8 cellular contexts compared by ENCODE assay signal in the genomic region with DNA sequence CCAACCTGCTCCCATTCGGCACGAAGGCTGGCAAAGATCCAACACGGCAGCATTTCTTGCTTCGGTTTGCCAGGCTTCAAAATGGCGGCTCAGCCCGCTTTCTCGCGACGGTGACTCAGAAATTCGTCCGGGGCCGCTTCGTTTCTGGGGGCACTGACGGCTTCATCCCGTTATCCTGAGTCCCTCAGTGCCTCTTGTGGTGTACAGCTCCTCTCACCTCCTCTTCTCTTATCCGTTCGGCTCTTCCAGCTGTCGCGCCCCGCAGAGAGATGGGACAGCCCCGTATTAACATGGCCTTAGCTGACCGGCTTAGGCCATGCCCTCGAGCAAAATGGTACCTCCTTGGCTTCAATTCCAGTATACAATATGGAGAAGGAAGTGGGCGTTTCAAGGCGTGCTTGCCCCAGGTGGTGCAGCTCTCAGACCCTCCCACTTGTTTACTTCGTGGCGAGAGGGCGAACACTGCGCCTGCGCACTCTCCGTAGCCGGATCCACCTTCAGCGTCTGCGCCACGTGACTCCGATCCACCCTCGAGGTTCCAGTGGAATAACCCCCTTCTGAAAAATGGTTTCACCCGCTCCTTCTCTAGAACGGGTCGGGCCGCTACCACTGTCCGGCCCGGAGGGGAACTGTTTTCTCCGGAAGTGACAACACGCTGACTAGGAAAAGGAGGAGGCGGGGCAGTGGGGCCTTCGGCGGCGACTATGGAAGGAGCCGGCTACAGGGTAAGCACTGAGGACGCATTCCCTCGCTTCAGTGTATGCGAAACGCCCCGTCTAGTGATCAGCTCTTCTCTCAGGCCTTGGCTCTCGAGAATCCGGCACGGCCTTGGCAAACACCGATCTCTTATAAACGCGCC. TPM values are rescaled to one million over a fixed set of nuclear protein-coding genes. Genes with fewer than 3 reads are reported as not detected.
DNase-seq lines count a peak whose midpoint lies in the region; ATAC-seq and TF ChIP-seq lines count a peak whose summit lies in the region.

Gene AKT1S1, minus strand, starts transcription at position 336 of the 859 bp plus-strand sequence. CDS start 4,060 bp downstream, outside the sequence.
Gene TBC1D17, plus strand, starts transcription at position 683 of the 859 bp plus-strand sequence. Its CDS starts 22 bp downstream, at position 705.

- peaks cover 6% of the 10 kb centered on the region for H3F3A ChIP-seq in neural progenitor cell (ENCODE audit: low read depth)

- H3K36me3 ChIP-seq in SJSA1: peaks cover 31% of the 10 kb centered on the region
- H3K36me3 ChIP-seq in neural progenitor cell: no peaks in the 10 kb centered on the region

- DNase-seq in GM03348 (ENCODE audit: low spot score) (peak; percentile 97), HEK293T (ENCODE audit: extremely low spot score) (peak; percentile 90), MV-4-11 (lab: John Stamatoyannopoulos, UW) (peak; percentile 100), SJSA1 (ENCODE audit: low read depth in 1 of 2, low spot score in 2 of 2) (peak; percentile 99 to 100), foreskin keratinocyte (peak; percentile 99 to 100), neural progenitor cell (ENCODE audit: low spot score) (peak; percentile 100), stromal cell of bone marrow (ENCODE audit: low read depth) (peak; percentile 99)
- peak; percentile 87 to 97 (median 96) for DNase-seq in activated naive CD4-positive, alpha-beta T cell (lab: John Stamatoyannopoulos, UW)

- POLR2A ChIA-PET in HEK293T (lab: Yijun Ruan, JAX): interaction anchor here (0.8 to 3.5 kb wide), 14 partner anchors 9 to 201 kb away, joined by 3 to 26 read pairs (median 6); partner anchors contain the start of genes ATF5, FUZ, NUP62 and PTOV1

- H3K4me3 ChIP-seq in SJSA1 (peak within 1 kb of the TSS; percentile 83), neural progenitor cell (peak within 1 kb of the TSS; percentile 88)

- TF ChIP-seq CTCF in foreskin keratinocyte (conservative IDR thresholded peaks at IDR 0.05): no peak
- no peak for TF ChIP-seq CTCF in neural progenitor cell (IDR thresholded peaks at IDR 0.05)

- H3K79me2 ChIP-seq in neural progenitor cell (ENCODE audit: low read depth): peaks cover 30% of the 10 kb centered on the region

- H3K4me2 ChIP-seq in neural progenitor cell: peak within 1 kb of the TSS; percentile 83

- H3K9me3 Mint-ChIP-seq in neural progenitor cell: no peaks in the 10 kb centered on the region

- peak within 1 kb of the TSS; percentile 83 for H2AFZ ChIP-seq in neural progenitor cell (replicated peaks)

- peaks cover 18% of the 10 kb centered on the region for H4K20me1 ChIP-seq in neural progenitor cell (ENCODE audit: low read depth)

- peaks cover 20% of the 10 kb centered on the region for H3K4me1 Mint-ChIP-seq in neural progenitor cell

- no peak within 1 kb of the TSS for H3K4me3 Mint-ChIP-seq in neural progenitor cell

- CTCF ChIA-PET in HEK293T (lab: Yijun Ruan, JAX): no interaction called here

- H3K27me3 ChIP-seq in SJSA1 (replicated peaks) (no peaks in the 10 kb centered on the region), foreskin keratinocyte (no peaks in the 10 kb centered on the region), neural progenitor cell (no peaks in the 10 kb centered on the region)

- H3K4me1 ChIP-seq in SJSA1 (replicated peaks) (peaks cover 15% of the 10 kb centered on the region), foreskin keratinocyte (peaks cover 6% of the 10 kb centered on the region), neural progenitor cell (peaks cover 10% of the 10 kb centered on the region)

- H3K27ac ChIP-seq in SJSA1: peak within 1 kb of the TSS; percentile 95
- peak within 1 kb of the TSS; percentile 94 for H3K27ac ChIP-seq in foreskin keratinocyte
- H3K27ac ChIP-seq in neural progenitor cell: peak within 1 kb of the TSS; percentile 91

- ATAC-seq in foreskin keratinocyte: peak; percentile 58

- peaks cover 14% of the 10 kb centered on the region for H3K36me3 Mint-ChIP-seq in neural progenitor cell

- H3K9ac ChIP-seq in neural progenitor cell: peak within 1 kb of the TSS; percentile 78

- H3K27ac Mint-ChIP-seq in neural progenitor cell: peak within 1 kb of the TSS; percentile 82

- peaks cover 2% of the 10 kb centered on the region for H3K27me3 Mint-ChIP-seq in neural progenitor cell (ENCODE audit: insufficient read depth, low read depth)

- H3K9me3 ChIP-seq in SJSA1 (replicated peaks): no peaks in the 10 kb centered on the region
- no peaks in the 10 kb centered on the region for H3K9me3 ChIP-seq in neural progenitor cell (ENCODE audit: low read depth)

TF ChIP-seq in HEK293T, 16 proteins besides CTCF, POLR2A, EP300 and RAD21:
- TF ChIP-seq NFRKB (IDR thresholded peaks at IDR 0.05) (no peak), CTBP1 (IDR thresholded peaks at IDR 0.05; ENCODE audit: borderline replicate concordance) (no peak), SP1 (IDR thresholded peaks at IDR 0.05) (no peak), HDGF (IDR thresholded peaks at IDR 0.05; ENCODE audit: borderline replicate concordance) (no peak), BHLHE40 (IDR thresholded peaks at IDR 0.05; ENCODE audit: borderline replicate concordance) (no peak; the same call in 1 of the 2 replicates), ELF4 (IDR thresholded peaks at IDR 0.05) (peak; percentile 45; the same call in 1 of the 2 replicates), FOXM1 (IDR thresholded peaks at IDR 0.05; ENCODE audit: borderline replicate concordance) (no peak), TARDBP (IDR thresholded peaks at IDR 0.05) (no peak), LEF1 (IDR thresholded peaks at IDR 0.05; ENCODE audit: borderline replicate concordance) (no peak), L3MBTL2 (conservative IDR thresholded peaks at IDR 0.05) (peak; percentile 24), FOXK2 (IDR thresholded peaks at IDR 0.05) (peak; percentile 100), SUZ12 (IDR thresholded peaks at IDR 0.05) (no peak), FOXA1 (IDR thresholded peaks at IDR 0.05) (no peak), ARNT (IDR thresholded peaks at IDR 0.05) (no peak)
- TF ChIP-seq, protein P1, sequence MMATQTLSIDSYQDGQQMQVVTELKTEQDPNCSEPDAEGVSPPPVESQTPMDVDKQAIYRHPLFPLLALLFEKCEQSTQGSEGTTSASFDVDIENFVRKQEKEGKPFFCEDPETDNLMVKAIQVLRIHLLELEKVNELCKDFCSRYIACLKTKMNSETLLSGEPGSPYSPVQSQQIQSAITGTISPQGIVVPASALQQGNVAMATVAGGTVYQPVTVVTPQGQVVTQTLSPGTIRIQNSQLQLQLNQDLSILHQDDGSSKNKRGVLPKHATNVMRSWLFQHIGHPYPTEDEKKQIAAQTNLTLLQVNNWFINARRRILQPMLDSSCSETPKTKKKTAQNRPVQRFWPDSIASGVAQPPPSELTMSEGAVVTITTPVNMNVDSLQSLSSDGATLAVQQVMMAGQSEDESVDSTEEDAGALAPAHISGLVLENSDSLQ (IDR thresholded peaks at IDR 0.05): no peak

RNA-seq across cellular contexts. Expression of gene AKT1S1, which starts in this region (rescaled TPM):
- total RNA-seq in SJSA1 (2014; rRNA removed; shearing (Covaris generic)): 2.5 and 8.8 TPM in 2 replicates
- total RNA-seq in foreskin keratinocyte: 20.8 and 22.5 TPM in 2 replicates
- 75.0 and 75.6 TPM in 2 replicates for polyA plus RNA-seq in foreskin keratinocyte
- 2.3 and 13.6 TPM in 2 replicates for total RNA-seq in neural progenitor cell (ENCODE audit: low replicate concordance)

RNA-seq across cellular contexts. Expression of gene TBC1D17, which starts in this region (rescaled TPM):
- total RNA-seq in SJSA1 (2014; rRNA removed; shearing (Covaris generic)): 2.2 and 3.9 TPM in 2 replicates
- total RNA-seq in foreskin keratinocyte (12.4 and 14.7 TPM in 2 replicates), neural progenitor cell (ENCODE audit: low replicate concordance) (10.4 and 15.9 TPM in 2 replicates)
- polyA plus RNA-seq in foreskin keratinocyte: 20.5 and 27.4 TPM in 2 replicates

Comparison
In these comparisons a context has a peak if more than half of its experiments do, and no peak if none do; other contexts are left out.
1. Peak in every context shown above with its lines: DNase-seq, ATAC-seq, H3K4me3 ChIP-seq and H3K27ac ChIP-seq.